ENCODE assay signal across 2 cellular contexts in the genomic region with DNA sequence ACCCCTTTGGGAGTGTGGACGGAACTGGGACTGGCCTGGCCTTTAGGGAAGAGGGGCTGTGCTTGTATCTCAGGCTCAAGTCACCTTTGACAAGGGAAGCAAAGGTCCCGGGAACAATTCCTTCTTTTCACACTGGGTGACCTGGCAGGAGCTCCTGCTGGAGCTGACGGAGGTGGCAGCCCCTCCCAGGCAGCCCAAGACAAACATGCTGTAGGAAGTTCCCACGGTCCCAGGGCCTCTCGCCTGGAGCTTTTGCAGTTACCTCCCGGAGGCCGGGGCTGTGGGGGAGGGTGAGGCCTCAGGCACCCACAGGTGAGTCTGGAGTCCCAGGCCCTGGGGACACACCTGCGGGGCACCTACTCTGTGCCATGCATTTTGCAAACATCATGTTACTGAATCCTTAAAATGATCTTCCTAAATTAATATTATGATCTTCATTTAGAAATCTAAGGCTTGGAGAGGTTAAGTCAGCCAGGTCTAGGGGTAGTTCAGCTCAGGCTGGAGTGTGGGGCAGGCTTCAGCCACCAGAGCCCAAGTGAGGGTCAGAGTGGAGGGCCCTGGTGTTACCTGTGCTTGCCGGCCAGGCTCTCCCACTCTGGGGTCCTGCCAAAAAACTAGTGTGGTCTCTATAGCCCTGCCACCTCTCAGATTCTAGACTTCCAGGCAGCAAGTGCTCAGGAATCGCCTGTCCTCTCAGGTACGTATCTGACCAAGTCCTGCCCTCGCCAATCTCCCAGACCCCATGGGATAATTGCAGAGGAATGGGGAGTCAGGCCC.
A peak's percentile ranks its signal among the peaks of the same experiment; 100 is the strongest.
TF ChIP-seq lines count a peak whose summit lies in the region.

No MANE protein-coding gene starts in this region.

TF ChIP-seq in GM12878, 131 proteins besides CTCF, POLR2A, EP300 and RAD21:
- TF ChIP-seq TARDBP (IDR thresholded peaks at IDR 0.05; ENCODE audit: borderline replicate concordance) = no peak
- no peak for TF ChIP-seq PBX3 (IDR thresholded peaks at IDR 0.05; ENCODE audit: insufficient replicate concordance, low read depth, low read length)
- TF ChIP-seq ZNF622 (IDR thresholded peaks at IDR 0.05) = no peak
- TF ChIP-seq CBX3 (IDR thresholded peaks at IDR 0.05; ENCODE audit: borderline replicate concordance, low read depth) = no peak
- no peak for TF ChIP-seq ZNF217 (IDR thresholded peaks at IDR 0.05)
- TF ChIP-seq RUNX3 (IDR thresholded peaks at IDR 0.05; ENCODE audit: low read length) = no peak
- no peak for TF ChIP-seq E2F4 (IDR thresholded peaks at IDR 0.05; ENCODE audit: low read depth, low read length)
- no peak for TF ChIP-seq FOXM1 (IDR thresholded peaks at IDR 0.05; ENCODE audit: low read depth, low read length)
- no peak for TF ChIP-seq PML (IDR thresholded peaks at IDR 0.05; ENCODE audit: low read length)
- TF ChIP-seq ZBTB40 (IDR thresholded peaks at IDR 0.05; ENCODE audit: borderline replicate concordance) = no peak
- TF ChIP-seq JUND (IDR thresholded peaks at IDR 0.05; ENCODE audit: low read depth, low read length) = no peak
- TF ChIP-seq HCFC1 (IDR thresholded peaks at IDR 0.05; ENCODE audit: low read length) = no peak
- TF ChIP-seq CBX5 (IDR thresholded peaks at IDR 0.05; ENCODE audit: low read depth) = no peak
- no peak for TF ChIP-seq RFX5 (IDR thresholded peaks at IDR 0.05; ENCODE audit: low read depth, low read length)
- TF ChIP-seq DPF2 (IDR thresholded peaks at IDR 0.05) = no peak
- no peak for TF ChIP-seq CHD1 (IDR thresholded peaks at IDR 0.05; ENCODE audit: low read depth, low read length)
- no peak for TF ChIP-seq SUZ12 (IDR thresholded peaks at IDR 0.05; ENCODE audit: unreplicated experiment)
- no peak for TF ChIP-seq IRF4 (IDR thresholded peaks at IDR 0.05; ENCODE audit: low read depth, low read length)
- TF ChIP-seq EGR1 (IDR thresholded peaks at IDR 0.05; ENCODE audit: borderline replicate concordance in 1 of 2, low read depth in 2 of 2, low read length in 2 of 2) = no peak

TF ChIP-seq in HepG2, 621 proteins besides CTCF, POLR2A, EP300 and RAD21:
- TF ChIP-seq ZNF687 (CRISPR knock-in tag; IDR thresholded peaks at IDR 0.05) (0 out of 2 replicates have a peak, but pooled peaks have one; percentile 14), PATZ1 (CRISPR knock-in tag; IDR thresholded peaks at IDR 0.05) (peak; percentile 39; the same call in 1 of the 2 replicates), ZNF354B (CRISPR knock-in tag; IDR thresholded peaks at IDR 0.05) (no peak)
